Comparison of ENCODE assay signal across 23 cellular contexts in genomic region chr7:31133497-31133896, GRCh38.
"Had no signal": no experiment of that assay in that cellular context is flagged by ENCODE, and none has a peak within 500 bp of the region (broad histone marks: within the 10 kb centered on the region; RNA-seq: fewer than 3 reads in every experiment).

No MANE protein-coding gene starts in this region.

- H3K4me1 ChIP-seq: foreskin keratinocyte, uterus had no signal

- H3K27ac ChIP-seq: brain microvascular endothelial cell, foreskin keratinocyte, thoracic aorta, uterus, WERI-Rb-1 had no signal

- FAIRE-seq: astrocyte, endothelial cell of umbilical vein, kidney had no signal

- H3K36me3 ChIP-seq: brain microvascular endothelial cell, heart left ventricle, thoracic aorta, uterus, WERI-Rb-1 had no signal

- ATAC-seq: activated CD4-positive, CD25-positive, alpha-beta regulatory T cell treated with anti-CD3 and anti-CD28 coated beads, Interleukin-2, amount 50 U/mL, for 24 hours had no signal

- H3K27me3 ChIP-seq: brain microvascular endothelial cell, uterus had no signal

- DNase-seq: activated CD4-positive, alpha-beta memory T cell treated with anti-CD3 and anti-CD28 coated beads, Interleukin-2, amount 10 ng/mL, durations not matched to agents 7 days and 5 days; activated CD4-positive, alpha-beta T cell treated with anti-CD3 and anti-CD28 coated beads, Interleukin-2, amount 10 ng/mL, durations not matched to agents 7 days and 5 days; activated CD8-positive, alpha-beta memory T cell treated with anti-CD3 and anti-CD28 coated beads, Interleukin-2, amount 50 U/mL, for 48 hours; activated gamma-delta T cell treated with Interleukin-2 at 50 U/mL for 16 hours; activated naive CD4-positive, alpha-beta T cell treated with anti-CD3 and anti-CD28 coated beads, Interleukin-2, amount 50 U/mL, for 16 hours; activated T-cell treated with anti-CD3 and anti-CD28 coated beads, Interleukin-2, amount 50 U/mL, for 24 hours; amniotic stem cell; brain microvascular endothelial cell; foreskin keratinocyte; heart left ventricle; immature natural killer cell; kidney; stimulated activated CD4-positive, alpha-beta T cell treated with anti-CD3 and anti-CD28 coated beads, Interleukin-12 subunit alpha, Interleukin-12 subunit beta, amount 100 ng/mL, for 4 hours; stimulated activated CD4-positive, alpha-beta T cell treated with anti-CD3 and anti-CD28 coated beads, Interleukin-4, amount 100 ng/mL, for 1 hour; T1000; trophoblast cell; uterus; WERI-Rb-1 had no signal

- H3K4me3 ChIP-seq: heart left ventricle, skin epidermis, thoracic aorta, uterus had no signal
